Comparison of ENCODE assay signal across 1 cellular context in the genomic region with DNA sequence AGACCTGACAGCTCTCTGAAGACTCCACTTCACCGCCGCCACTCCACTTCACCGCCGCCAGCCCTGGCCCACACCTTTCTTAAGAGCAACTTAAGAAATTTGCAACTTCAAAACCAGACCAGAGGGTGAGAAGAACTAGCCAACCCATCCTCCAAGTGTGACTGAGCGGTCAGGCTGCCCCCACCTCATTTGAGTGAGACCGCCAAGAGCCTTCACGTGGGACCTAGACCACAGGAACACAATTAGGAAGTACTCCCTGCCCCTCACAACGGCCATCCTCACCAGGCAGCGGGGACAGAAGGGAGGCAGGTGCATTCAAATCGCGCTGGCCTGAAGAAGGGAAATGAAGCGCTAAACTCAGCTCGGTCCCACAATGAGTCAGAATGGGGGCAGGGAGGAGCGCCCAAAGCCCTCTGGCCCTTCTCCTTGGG.
A peak's percentile ranks its signal among the peaks of the same experiment; 100 is the strongest.
TF ChIP-seq lines count a peak whose summit lies in the region.

No MANE protein-coding gene starts in this region.

TF ChIP-seq in GM12878, 131 proteins besides CTCF, POLR2A, EP300 and RAD21 (continued from another document):
- no peak for TF ChIP-seq USF1 (IDR thresholded peaks at IDR 0.05; ENCODE audit: borderline replicate concordance, extremely low read length, insufficient read depth, low read depth, low read length)
- TF ChIP-seq CHD2 (IDR thresholded peaks at IDR 0.05; ENCODE audit: borderline replicate concordance, low read depth, low read length): no peak
- TF ChIP-seq FOXK2 (IDR thresholded peaks at IDR 0.05): no peak
- TF ChIP-seq HDGF (IDR thresholded peaks at IDR 0.05): no peak
- peak; percentile 37 for TF ChIP-seq NR2F1 (conservative IDR thresholded peaks at IDR 0.05)
- TF ChIP-seq DPF2 (IDR thresholded peaks at IDR 0.05): 0 out of 2 replicates have a peak, but pooled peaks have one; percentile 60
- TF ChIP-seq CREM (IDR thresholded peaks at IDR 0.05; ENCODE audit: low read depth): no peak
- TF ChIP-seq SRF (IDR thresholded peaks at IDR 0.05; ENCODE audit: low read depth in 2 of 2, low read length in 2 of 2): no peak
- TF ChIP-seq POU2F2 (IDR thresholded peaks at IDR 0.05; ENCODE audit: borderline replicate concordance, low read depth, low read length): no peak
- TF ChIP-seq MTA2 (IDR thresholded peaks at IDR 0.05; ENCODE audit: low read depth): peak; percentile 43; the same call in 1 of the 2 replicates
- no peak for TF ChIP-seq BRCA1 (IDR thresholded peaks at IDR 0.05; ENCODE audit: low read depth, low read length)
- TF ChIP-seq, protein P1, sequence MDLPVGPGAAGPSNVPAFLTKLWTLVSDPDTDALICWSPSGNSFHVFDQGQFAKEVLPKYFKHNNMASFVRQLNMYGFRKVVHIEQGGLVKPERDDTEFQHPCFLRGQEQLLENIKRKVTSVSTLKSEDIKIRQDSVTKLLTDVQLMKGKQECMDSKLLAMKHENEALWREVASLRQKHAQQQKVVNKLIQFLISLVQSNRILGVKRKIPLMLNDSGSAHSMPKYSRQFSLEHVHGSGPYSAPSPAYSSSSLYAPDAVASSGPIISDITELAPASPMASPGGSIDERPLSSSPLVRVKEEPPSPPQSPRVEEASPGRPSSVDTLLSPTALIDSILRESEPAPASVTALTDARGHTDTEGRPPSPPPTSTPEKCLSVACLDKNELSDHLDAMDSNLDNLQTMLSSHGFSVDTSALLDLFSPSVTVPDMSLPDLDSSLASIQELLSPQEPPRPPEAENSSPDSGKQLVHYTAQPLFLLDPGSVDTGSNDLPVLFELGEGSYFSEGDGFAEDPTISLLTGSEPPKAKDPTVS (IDR thresholded peaks at IDR 0.05; ENCODE audit: low read depth, low read length): no peak
- no peak for TF ChIP-seq GABPA (IDR thresholded peaks at IDR 0.05; ENCODE audit: low read depth)
- TF ChIP-seq, protein P2, sequence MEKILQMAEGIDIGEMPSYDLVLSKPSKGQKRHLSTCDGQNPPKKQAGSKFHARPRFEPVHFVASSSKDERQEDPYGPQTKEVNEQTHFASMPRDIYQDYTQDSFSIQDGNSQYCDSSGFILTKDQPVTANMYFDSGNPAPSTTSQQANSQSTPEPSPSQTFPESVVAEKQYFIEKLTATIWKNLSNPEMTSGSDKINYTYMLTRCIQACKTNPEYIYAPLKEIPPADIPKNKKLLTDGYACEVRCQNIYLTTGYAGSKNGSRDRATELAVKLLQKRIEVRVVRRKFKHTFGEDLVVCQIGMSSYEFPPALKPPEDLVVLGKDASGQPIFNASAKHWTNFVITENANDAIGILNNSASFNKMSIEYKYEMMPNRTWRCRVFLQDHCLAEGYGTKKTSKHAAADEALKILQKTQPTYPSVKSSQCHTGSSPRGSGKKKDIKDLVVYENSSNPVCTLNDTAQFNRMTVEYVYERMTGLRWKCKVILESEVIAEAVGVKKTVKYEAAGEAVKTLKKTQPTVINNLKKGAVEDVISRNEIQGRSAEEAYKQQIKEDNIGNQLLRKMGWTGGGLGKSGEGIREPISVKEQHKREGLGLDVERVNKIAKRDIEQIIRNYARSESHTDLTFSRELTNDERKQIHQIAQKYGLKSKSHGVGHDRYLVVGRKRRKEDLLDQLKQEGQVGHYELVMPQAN (conservative IDR thresholded peaks at IDR 0.05): no peak
- peak; percentile 79 for TF ChIP-seq IKZF1 (conservative IDR thresholded peaks at IDR 0.05)
- TF ChIP-seq ZNF24 (IDR thresholded peaks at IDR 0.05): no peak
- no peak for TF ChIP-seq CREB1 (IDR thresholded peaks at IDR 0.05; ENCODE audit: low read depth)
- TF ChIP-seq MTA3 (IDR thresholded peaks at IDR 0.05; ENCODE audit: borderline replicate concordance, low read length): no peak
- peak; percentile 49 to 57; a peak in 2 of 4 replicates for TF ChIP-seq IKZF2 (IDR thresholded peaks at IDR 0.05)
- no peak for TF ChIP-seq FOS (IDR thresholded peaks at IDR 0.05; ENCODE audit: borderline replicate concordance, extremely low read depth, insufficient read length)
- no peak for TF ChIP-seq ZBED1 (IDR thresholded peaks at IDR 0.05; ENCODE audit: borderline replicate concordance)
- no peak for TF ChIP-seq EGR1 (IDR thresholded peaks at IDR 0.05; ENCODE audit: borderline replicate concordance in 1 of 2, low read depth in 2 of 2, low read length in 2 of 2)
- no peak for TF ChIP-seq REST (IDR thresholded peaks at IDR 0.05; ENCODE audit: low read depth, low read length)
- no peak for TF ChIP-seq CUX1 (IDR thresholded peaks at IDR 0.05; ENCODE audit: insufficient replicate concordance, low read depth, low read length)
- no peak for TF ChIP-seq TBL1XR1 (IDR thresholded peaks at IDR 0.05; ENCODE audit: low read depth, low read length)
- no peak for TF ChIP-seq ATF2 (IDR thresholded peaks at IDR 0.05; ENCODE audit: low read length)
- no peak for TF ChIP-seq RFX5 (IDR thresholded peaks at IDR 0.05; ENCODE audit: low read depth, low read length)
- TF ChIP-seq PML (IDR thresholded peaks at IDR 0.05; ENCODE audit: low read length): no peak
- TF ChIP-seq YBX1 (IDR thresholded peaks at IDR 0.05): no peak
- no peak for TF ChIP-seq RB1 (IDR thresholded peaks at IDR 0.05; ENCODE audit: borderline replicate concordance)
- TF ChIP-seq JUNB (IDR thresholded peaks at IDR 0.05): peak; percentile 76
- no peak for TF ChIP-seq CEBPB (IDR thresholded peaks at IDR 0.05; ENCODE audit: borderline replicate concordance in 1 of 2, low read depth in 2 of 2, low read length in 2 of 2)
- TF ChIP-seq BMI1 (IDR thresholded peaks at IDR 0.05; ENCODE audit: borderline replicate concordance): no peak
- TF ChIP-seq IRF5 (IDR thresholded peaks at IDR 0.05; ENCODE audit: borderline replicate concordance): no peak
- TF ChIP-seq ETV6 (conservative IDR thresholded peaks at IDR 0.05 in 1 of 2, IDR thresholded peaks at IDR 0.05 in 1 of 2; ENCODE audit: borderline replicate concordance in 1 of 2, low read depth in 1 of 2): peak in 1 of 2 experiments; percentile 71; a peak in 1 of 4 replicates
